8 cellular contexts compared by ENCODE assay signal in the genomic region with DNA sequence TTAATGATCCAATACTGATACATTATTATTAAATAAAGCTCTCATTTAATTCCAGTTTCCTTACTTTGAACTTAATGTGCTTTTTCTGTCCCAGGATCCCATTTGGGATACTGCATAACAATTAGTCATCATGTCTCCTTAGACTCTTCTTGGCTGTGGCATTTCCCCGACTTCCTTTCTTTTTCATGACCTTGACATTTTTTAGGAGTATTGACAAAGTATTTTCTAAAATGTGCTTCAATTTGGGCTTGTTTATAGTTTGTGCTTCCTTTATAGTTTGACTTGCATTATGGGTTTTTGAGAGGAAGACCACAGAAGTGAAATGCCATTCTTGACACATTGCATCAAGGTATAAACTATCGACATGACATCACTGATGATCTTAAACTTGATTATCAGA. TPM values are rescaled to one million over a fixed set of nuclear protein-coding genes. Genes with fewer than 3 reads are reported as not detected.
"Had no signal": no experiment of that assay in that cellular context is flagged by ENCODE, and none has a peak within 500 bp of the region (broad histone marks: within the 10 kb centered on the region; RNA-seq: fewer than 3 reads in every experiment).

No MANE protein-coding gene starts in this region.

- DNase-seq: IMR-90, KBM-7, KG1 had no signal

- H3K27ac ChIP-seq: HL-60 had no signal

- FAIRE-seq: HepG2, HTR-8/SVneo, K562 had no signal

- H3K4me3 ChIP-seq: K562 had no signal

RNA-seq across cellular contexts. Expression of gene KIF5C, which starts 46.1 kb away (rescaled TPM):
- total RNA-seq: HT-29 had no signal
